25 cellular contexts compared by ENCODE assay signal in genomic region chr5:137034213-137034612, GRCh38.
"Had no signal": no experiment of that assay in that cellular context is flagged by ENCODE, and none has a peak within 500 bp of the region (broad histone marks: within the 10 kb centered on the region; RNA-seq: fewer than 3 reads in every experiment).

No MANE protein-coding gene starts in this region.

- H3K36me3 Mint-ChIP-seq: memory B cell had no signal

- FAIRE-seq: colon, endothelial cell of umbilical vein, islet of Langerhans, keratinocyte had no signal

- H3K4me1 Mint-ChIP-seq: memory B cell had no signal

- H3K27ac Mint-ChIP-seq: memory B cell had no signal

- H3K9me3 ChIP-seq: esophagus squamous epithelium, gastrocnemius medialis, heart right ventricle, left lung had no signal

- ATAC-seq: gastrocnemius medialis, left cardiac atrium, left lung, left ventricle myocardium superior had no signal

- H3K27me3 ChIP-seq: dorsolateral prefrontal cortex, esophagus squamous epithelium, gastrocnemius medialis, heart right ventricle had no signal

- H3K27ac ChIP-seq: coronary artery, dorsolateral prefrontal cortex, esophagus squamous epithelium, gastrocnemius medialis, heart right ventricle, left lung had no signal

- H3K36me3 ChIP-seq: esophagus squamous epithelium, gastrocnemius medialis, heart right ventricle, left lung had no signal

- H3K4me1 ChIP-seq: esophagus squamous epithelium, gastrocnemius medialis, heart right ventricle, left lung had no signal

- H3K4me3 ChIP-seq: coronary artery, dorsolateral prefrontal cortex, esophagus squamous epithelium, gastrocnemius medialis, heart right ventricle, left lung, lung had no signal

- H3K4me3 Mint-ChIP-seq: memory B cell had no signal

- DNase-seq: dermis blood vessel endothelial cell; dorsolateral prefrontal cortex; effector CD4-positive, alpha-beta T cell; effector memory CD4-positive, alpha-beta T cell; esophagus squamous epithelium; foreskin fibroblast; foreskin melanocyte; gastrocnemius medialis; glutamatergic neuron; head of caudate nucleus; heart right ventricle; hippocampal formation; left cardiac atrium; left lung; left ventricle myocardium superior; mammary epithelial cell; mesendoderm; midbrain had no signal
